14 cellular contexts compared by ENCODE assay signal in genomic region chr3:142981108-142981507, GRCh38. TPM values are rescaled to one million over a fixed set of nuclear protein-coding genes. Genes with fewer than 3 reads are reported as not detected.
DNase-seq lines count a peak whose midpoint lies in the region; ATAC-seq, FAIRE-seq and TF ChIP-seq lines count a peak whose summit lies in the region.
"Had no signal": no experiment of that assay in that cellular context is flagged by ENCODE, and none has a peak within 500 bp of the region (broad histone marks: within the 10 kb centered on the region; RNA-seq: fewer than 3 reads in every experiment).

No MANE protein-coding gene starts in this region.

- no peak for TF ChIP-seq POLR2A in A549 (IDR thresholded peaks at IDR 0.05; ENCODE audit: low read length)
- no peak for TF ChIP-seq POLR2A in GM12891 (IDR thresholded peaks at IDR 0.05; ENCODE audit: low read depth, low read length)

- FAIRE-seq in A549 (lab: Jason Lieb, UNC) (no peak), GM12891 (lab: Jason Lieb, UNC) (no peak)
- FAIRE-seq: frontal cortex had no signal

- DNase-seq in A549 (ENCODE audit: low read depth in 1 of 2, low spot score in 1 of 2): peak in 1 of 2 experiments; percentile 39
- no peak for DNase-seq in GM12891 (ENCODE audit: insufficient read length, low spot score)
- peak; percentile 68 for DNase-seq in NCI-H82 treated with DMSO at 0.1 percent for 48 hours (lab: John Stamatoyannopoulos, UW; ENCODE audit: unreplicated experiment)
- no peak for DNase-seq in choroid plexus epithelial cell (ENCODE audit: low read depth)
- no peak for DNase-seq in ecto neural progenitor cell (ENCODE audit: low spot score)
- no peak for DNase-seq in HAP-1 (ENCODE audit: low spot score in 2 of 2)
- DNase-seq: activated effector memory CD4-positive, alpha-beta T cell treated with anti-CD3 and anti-CD28 coated beads, Interleukin-2, amount 50 U/mL, for 16 hours; DMS153; NCI-H1105 treated with DMSO at 0.1 percent for 48 hours; NCI-H446 treated with DMSO at 0.1 percent for 48 hours; SW 1271 had no signal

- H3K4me2 ChIP-seq in A549: 0 out of 3 replicates have a peak overlapping the region, but pooled peaks have one; percentile 11

- TF ChIP-seq EP300 in A549 (IDR thresholded peaks at IDR 0.05): no peak

- H3K27me3 ChIP-seq in HAP-1 (ENCODE audit: low read depth): no peaks in the 10 kb centered on the region

- TF ChIP-seq CTCF in A549 (IDR thresholded peaks at IDR 0.05): no peak
- TF ChIP-seq CTCF in choroid plexus epithelial cell (conservative IDR thresholded peaks at IDR 0.05; ENCODE audit: low read depth, low read length): peak; percentile 3

- POLR2A ChIA-PET in A549 (lab: Yijun Ruan, JAX): interaction anchor here (0.9 kb wide), 1 partner anchor 93 kb away, joined by 4 read pairs; no protein-coding TSS in a partner anchor

- H3K9me3 ChIP-seq in A549 (no peaks in the 10 kb centered on the region), HAP-1 (no peaks in the 10 kb centered on the region)

- in situ Hi-C loops in HAP-1 (cut with MboI; ENCODE audit: low sequenced_read_pairs): no loop called here

- CTCF ChIA-PET in A549 (lab: Yijun Ruan, JAX): interaction anchor here (0.6 to 5.5 kb wide), 8 partner anchors 10 to 1032 kb away, joined by 3 to 61 read pairs (median 5); no protein-coding TSS in a partner anchor

- H3K4me3 ChIP-seq in A549: no peak overlapping the region
- no peak overlapping the region for H3K4me3 ChIP-seq in choroid plexus epithelial cell (ENCODE audit: low read depth, low read length)
- H3K4me3 ChIP-seq in HAP-1: no peak overlapping the region

- ATAC-seq in A549 (peak in 1 of 2 experiments; percentile 14; a peak in 1 of 6 replicates), HG03378 (IDR thresholded peaks at IDR 0.05; ENCODE audit: unreplicated experiment) (no peak), HG02623 (IDR thresholded peaks at IDR 0.05; ENCODE audit: unreplicated experiment) (no peak)

- H3K36me3 ChIP-seq in HAP-1 (replicated peaks): no peaks in the 10 kb centered on the region

- peaks cover 35% of the 10 kb centered on the region for H3K4me1 ChIP-seq in A549
- H3K4me1 ChIP-seq in HAP-1: peaks cover 16% of the 10 kb centered on the region; the same call in 1 of the 2 replicates

- 57% methylated on average over 3 of the region's 3 CpGs for WGBS in A549 (ENCODE audit: missing lambda C conversion rate)

- peak overlapping the region in 1 of 2 experiments; percentile 41; a peak in 2 of 6 replicates for H3K27ac ChIP-seq in A549

- TF ChIP-seq RAD21 in A549 (conservative IDR thresholded peaks at IDR 0.05 in 1 of 2, IDR thresholded peaks at IDR 0.05 in 1 of 2): no peak

TF ChIP-seq in A549, 52 proteins besides CTCF, POLR2A, EP300 and RAD21:
- no peak for TF ChIP-seq HOXB13 (CRISPR knock-in tag; IDR thresholded peaks at IDR 0.05; ENCODE audit: low read depth)
- no peak for TF ChIP-seq ZNF302 (CRISPR knock-in tag; IDR thresholded peaks at IDR 0.05)
- TF ChIP-seq HEYL (CRISPR knock-in tag; IDR thresholded peaks at IDR 0.05): no peak
- no peak for TF ChIP-seq PHF8 (IDR thresholded peaks at IDR 0.05; ENCODE audit: borderline replicate concordance, low read depth)

TF ChIP-seq in GM12891, 5 proteins besides CTCF, POLR2A, EP300 and RAD21:
- no peak for TF ChIP-seq PAX5 (IDR thresholded peaks at IDR 0.05; ENCODE audit: insufficient read depth, low read length, severe bottlenecking)
- TF ChIP-seq SPI1 (IDR thresholded peaks at IDR 0.05; ENCODE audit: low read depth, low read length): 0 out of 2 replicates have a peak, but pooled peaks have one; percentile 4
TF ChIP-seq in GM12891: peak in this region for 1.

RNA-seq across cellular contexts. Expression of gene PAQR9, which starts 17.6 kb away (rescaled TPM):
- polyA plus RNA-seq in A549 (2011; rRNA removed) (3.0 TPM in 2 replicates), A549 (2017; fragmentation: RNase III; extraction: RNeasy Plus Mini Kit Qiagen cat#74134 plus additional on column Dnase treatment) (2.8 to 3.1 TPM (median 3.0 TPM) in 3 replicates)
- 5.5 and 7.1 TPM in 2 replicates for polyA plus RNA-seq in A549 (2012; cell fraction: cytosol; rRNA removed)
- polyA plus RNA-seq in A549 (2012; cell fraction: nucleus; rRNA removed): 5.0 and 9.9 TPM in 2 replicates
- 2.7 TPM in 2 replicates for polyA minus RNA-seq in A549 (2011; rRNA and poly(A)+ RNA removed)
- polyA plus RNA-seq in GM12891 (2012; ENCODE audit: low read depth, missing spikeins): not detected

RNA-seq across cellular contexts. Expression of gene U2SURP, which starts 20.3 kb away (rescaled TPM):
- 109 and 166 TPM in 2 replicates for polyA plus RNA-seq in A549 (2011; rRNA removed)
- 15.6 and 20.1 TPM in 2 replicates for polyA plus RNA-seq in A549 (2012; cell fraction: cytosol; rRNA removed)
- polyA plus RNA-seq in A549 (2012; cell fraction: nucleus; rRNA removed): 15.9 and 22.4 TPM in 2 replicates
- polyA plus RNA-seq in A549 (2017; fragmentation: RNase III; extraction: RNeasy Plus Mini Kit Qiagen cat#74134 plus additional on column Dnase treatment): 87.8 to 104 TPM (median 90.1 TPM) in 3 replicates
- 75.1 and 82.8 TPM in 2 replicates for polyA minus RNA-seq in A549 (2011; rRNA and poly(A)+ RNA removed)
- polyA plus RNA-seq in GM12891 (2012; ENCODE audit: low read depth, missing spikeins): 47.8 TPM
